ENCODE assay signal across 8 cellular contexts in the genomic region with DNA sequence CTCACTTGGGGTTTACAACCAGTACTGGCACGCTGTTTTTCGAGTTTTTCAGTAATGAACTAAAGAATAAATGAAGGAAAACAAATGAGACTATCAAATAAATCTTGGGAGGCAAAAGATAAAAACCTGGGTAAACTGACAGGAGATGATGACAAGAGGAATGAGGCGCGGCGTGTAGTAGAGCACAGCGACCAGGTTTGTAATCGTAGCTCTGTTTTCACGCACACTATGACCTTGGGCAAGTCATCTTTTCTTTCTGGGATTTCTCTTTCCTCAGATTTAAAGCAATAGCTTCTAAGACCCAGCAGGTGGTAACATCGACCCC. TPM values are rescaled to one million over a fixed set of nuclear protein-coding genes. Genes with fewer than 3 reads are reported as not detected.
A peak's percentile ranks its signal among the peaks of the same experiment; 100 is the strongest.
DNase-seq lines count a peak whose midpoint lies in the region; ATAC-seq and TF ChIP-seq lines count a peak whose summit lies in the region.

No MANE protein-coding gene starts in this region.

- DNase-seq in HL-60 (ENCODE audit: low read depth in 1 of 2, low spot score in 1 of 2) (no peak), NCI-H2029 (lab: John Stamatoyannopoulos, UW) (no peak), activated gamma-delta T cell treated with Interleukin-2 at 50 U/mL for 16 hours (no peak), OCI-M2 (lab: John Stamatoyannopoulos, UW; ENCODE audit: unreplicated experiment) (no peak)
- no peak for DNase-seq in activated T-helper 2 cell treated with anti-CD3 and anti-CD28 coated beads, Interferon-gamma antibody, Interleukin-2, Interleukin-4, amounts not matched to agents 10 μg/mL and 5 μg/mL and 100 μg/mL, durations not matched to agents 14 hours and 24 hours and 36 hours (ENCODE audit: low spot score)
- DNase-seq in stimulated activated effector memory CD8-positive, alpha-beta T cell treated with anti-CD3 and anti-CD28 coated beads, Interleukin-12 subunit alpha, Interleukin-12 subunit beta, amount 100 ng/mL, for 72 hours (ENCODE audit: low spot score in 2 of 2) = no peak

- H3K36me3 Mint-ChIP-seq in activated T-helper 2 cell treated with anti-CD3 and anti-CD28 coated beads, Interferon-gamma antibody, Interleukin-2, Interleukin-4, amounts not matched to agents 10 μg/mL and 5 μg/mL and 100 μg/mL, durations not matched to agents 14 hours and 24 hours and 36 hours (ENCODE audit: low read depth) = peaks cover 25% of the 10 kb centered on the region
- peaks cover 25% of the 10 kb centered on the region for H3K36me3 Mint-ChIP-seq in stimulated activated effector memory CD8-positive, alpha-beta T cell treated with anti-CD3 and anti-CD28 coated beads, Interleukin-12 subunit alpha, Interleukin-12 subunit beta, amount 100 ng/mL, for 72 hours

- H3K4me3 ChIP-seq in HL-60 (replicated peaks; ENCODE audit: insufficient read depth, low read length) (peak overlapping the region; percentile 89), iPS-18c (ENCODE audit: insufficient read depth, low read depth, low read length) (peak overlapping the region; percentile 99)

- H3K27ac Mint-ChIP-seq in activated T-helper 2 cell treated with anti-CD3 and anti-CD28 coated beads, Interferon-gamma antibody, Interleukin-2, Interleukin-4, amounts not matched to agents 10 μg/mL and 5 μg/mL and 100 μg/mL, durations not matched to agents 14 hours and 24 hours and 36 hours = peak overlapping the region; percentile 90
- peak overlapping the region; percentile 92 for H3K27ac Mint-ChIP-seq in stimulated activated effector memory CD8-positive, alpha-beta T cell treated with anti-CD3 and anti-CD28 coated beads, Interleukin-12 subunit alpha, Interleukin-12 subunit beta, amount 100 ng/mL, for 72 hours

- no peaks in the 10 kb centered on the region for H3K27me3 Mint-ChIP-seq in activated T-helper 2 cell treated with anti-CD3 and anti-CD28 coated beads, Interferon-gamma antibody, Interleukin-2, Interleukin-4, amounts not matched to agents 10 μg/mL and 5 μg/mL and 100 μg/mL, durations not matched to agents 14 hours and 24 hours and 36 hours (ENCODE audit: low read depth)

- H3K4me3 Mint-ChIP-seq in activated T-helper 2 cell treated with anti-CD3 and anti-CD28 coated beads, Interferon-gamma antibody, Interleukin-2, Interleukin-4, amounts not matched to agents 10 μg/mL and 5 μg/mL and 100 μg/mL, durations not matched to agents 14 hours and 24 hours and 36 hours (ENCODE audit: low read depth) = peak overlapping the region; percentile 89
- peak overlapping the region; percentile 85 for H3K4me3 Mint-ChIP-seq in stimulated activated effector memory CD8-positive, alpha-beta T cell treated with anti-CD3 and anti-CD28 coated beads, Interleukin-12 subunit alpha, Interleukin-12 subunit beta, amount 100 ng/mL, for 72 hours

- ATAC-seq in stimulated activated effector memory CD8-positive, alpha-beta T cell treated with anti-CD3 and anti-CD28 coated beads, Interleukin-12 subunit alpha, Interleukin-12 subunit beta, amount 100 ng/mL, for 72 hours = no peak
- ATAC-seq in GM21528 (IDR thresholded peaks at IDR 0.05; ENCODE audit: low FRiP score, unreplicated experiment) = no peak

- intact Hi-C loops in activated T-helper 2 cell treated with anti-CD3 and anti-CD28 coated beads, Interferon-gamma antibody, Interleukin-2, Interleukin-4, amounts not matched to agents 10 μg/mL and 5 μg/mL and 100 μg/mL, durations not matched to agents 14 hours and 24 hours and 36 hours (cut with micrococcal nuclease) = loop anchor here (2.0 to 10.0 kb wide), 8 partner anchors 16 to 1736 kb away; a partner anchor contains a TSS

- no peaks in the 10 kb centered on the region for H3K9me3 Mint-ChIP-seq in activated T-helper 2 cell treated with anti-CD3 and anti-CD28 coated beads, Interferon-gamma antibody, Interleukin-2, Interleukin-4, amounts not matched to agents 10 μg/mL and 5 μg/mL and 100 μg/mL, durations not matched to agents 14 hours and 24 hours and 36 hours
- no peaks in the 10 kb centered on the region for H3K9me3 Mint-ChIP-seq in stimulated activated effector memory CD8-positive, alpha-beta T cell treated with anti-CD3 and anti-CD28 coated beads, Interleukin-12 subunit alpha, Interleukin-12 subunit beta, amount 100 ng/mL, for 72 hours

- no peak for TF ChIP-seq CTCF in HL-60 (IDR thresholded peaks at IDR 0.05; ENCODE audit: insufficient read depth, low read length)

- H3K4me1 Mint-ChIP-seq in activated T-helper 2 cell treated with anti-CD3 and anti-CD28 coated beads, Interferon-gamma antibody, Interleukin-2, Interleukin-4, amounts not matched to agents 10 μg/mL and 5 μg/mL and 100 μg/mL, durations not matched to agents 14 hours and 24 hours and 36 hours (ENCODE audit: low read depth) = peaks cover 32% of the 10 kb centered on the region
- H3K4me1 Mint-ChIP-seq in stimulated activated effector memory CD8-positive, alpha-beta T cell treated with anti-CD3 and anti-CD28 coated beads, Interleukin-12 subunit alpha, Interleukin-12 subunit beta, amount 100 ng/mL, for 72 hours = peaks cover 12% of the 10 kb centered on the region

- peak overlapping the region; percentile 77 for H3K27ac ChIP-seq in HL-60 (replicated peaks)

- no peaks in the 10 kb centered on the region for H3K27me3 ChIP-seq in HL-60 (ENCODE audit: insufficient read depth, poor library complexity, severe bottlenecking)

- H3K9me3 ChIP-seq in iPS-18c (ENCODE audit: control insufficient read depth, insufficient read depth, low read length) = no peaks in the 10 kb centered on the region

RNA-seq across cellular contexts. Expression of a gene that starts 0.4 kb away (rescaled TPM):
- 42.9 and 43.1 TPM in 2 replicates for total RNA-seq in activated T-helper 2 cell treated with anti-CD3 and anti-CD28 coated beads, Interferon-gamma antibody, Interleukin-2, Interleukin-4, amounts not matched to agents 10 μg/mL and 5 μg/mL and 100 μg/mL, durations not matched to agents 14 hours and 24 hours and 36 hours

RNA-seq across cellular contexts. Expression of a gene that starts 18.8 kb away (rescaled TPM):
- total RNA-seq in activated T-helper 2 cell treated with anti-CD3 and anti-CD28 coated beads, Interferon-gamma antibody, Interleukin-2, Interleukin-4, amounts not matched to agents 10 μg/mL and 5 μg/mL and 100 μg/mL, durations not matched to agents 14 hours and 24 hours and 36 hours = 21.8 and 24.1 TPM in 2 replicates
